In the genomic region with DNA sequence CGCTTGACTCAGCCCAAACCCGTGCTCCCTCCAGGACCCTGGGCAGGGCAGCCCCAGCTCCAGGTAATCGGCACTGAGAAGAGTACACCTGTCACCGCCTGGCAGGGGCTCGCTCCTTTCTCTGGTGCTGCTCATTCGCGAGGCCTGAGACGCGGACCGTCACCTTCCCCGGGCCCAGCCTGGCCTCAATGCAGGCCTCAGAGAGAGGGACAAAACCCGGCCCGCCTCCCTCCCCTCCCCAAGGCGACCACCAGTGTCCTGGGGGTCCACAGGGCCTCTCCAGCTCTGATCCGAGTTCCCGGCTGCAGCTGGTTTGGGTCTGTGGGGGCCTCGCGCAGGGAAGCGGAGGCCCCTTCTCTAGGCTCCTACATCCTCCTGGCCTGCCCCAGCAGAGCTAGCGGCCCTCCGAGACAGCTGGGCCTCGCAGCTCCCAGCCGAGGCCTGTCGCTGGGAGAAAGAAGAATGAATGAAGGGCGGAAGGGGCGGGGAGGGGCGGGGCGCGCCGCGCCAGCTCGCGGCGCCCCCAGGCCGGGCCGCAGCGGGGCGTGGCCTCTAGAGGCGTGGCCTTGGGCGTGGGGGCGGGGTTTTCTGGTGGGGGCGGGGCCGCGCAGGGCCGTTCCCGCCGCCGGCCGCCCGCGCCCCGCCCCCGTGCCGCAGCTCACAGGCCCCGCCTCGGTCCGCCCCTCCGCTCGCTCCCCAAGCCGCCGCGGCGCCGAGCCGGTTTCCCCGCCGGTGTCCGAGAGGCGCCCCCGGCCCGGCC, we compare ENCODE assay signal across 8 cellular contexts.
DNase-seq lines count a peak whose midpoint lies in the region; ATAC-seq and TF ChIP-seq lines count a peak whose summit lies in the region.

A gene (plus strand): TSS at position 688 of the 760 bp plus-strand sequence. CDS start 187 bp downstream, outside the sequence.

- TF ChIP-seq CTCF in 22Rv1 (IDR thresholded peaks at IDR 0.05): no peak

- peak; percentile 44 for DNase-seq in NCI-H2196 treated with DMSO at 0.1 percent for 48 hours (lab: John Stamatoyannopoulos, UW; ENCODE audit: unreplicated experiment)
- DNase-seq in activated CD4-positive, CD25-positive, alpha-beta regulatory T cell treated with anti-CD3 and anti-CD28 coated beads, Interleukin-2, amount 50 U/mL, for 16 hours (ENCODE audit: low read depth, low spot score): peak; percentile 69
- peak; percentile 77 for DNase-seq in central memory CD4-positive, alpha-beta T cell
- DNase-seq in islet precursor cell: peak; percentile 92
- peak; percentile 65 to 71 for DNase-seq in stimulated activated CD4-positive, alpha-beta T cell treated with anti-CD3 and anti-CD28 coated beads, Interleukin-12 subunit alpha, Interleukin-12 subunit beta, amount 100 ng/mL, for 24 hours (ENCODE audit: low read depth in 2 of 2)

- ATAC-seq in GM18511 (IDR thresholded peaks at IDR 0.05; ENCODE audit: unreplicated experiment) (peak; percentile 76), HG03039 (IDR thresholded peaks at IDR 0.05; ENCODE audit: unreplicated experiment) (peak; percentile 51)

- peak within 1 kb of the TSS; percentile 71 for H3K27ac ChIP-seq in 22Rv1

Comparison
In these comparisons a context has a peak if more than half of its experiments do, and no peak if none do; other contexts are left out.
1. Peak in every context shown above with its lines: DNase-seq, ATAC-seq and H3K27ac ChIP-seq.